Comparison of ENCODE assay signal across 8 cellular contexts in the genomic region with DNA sequence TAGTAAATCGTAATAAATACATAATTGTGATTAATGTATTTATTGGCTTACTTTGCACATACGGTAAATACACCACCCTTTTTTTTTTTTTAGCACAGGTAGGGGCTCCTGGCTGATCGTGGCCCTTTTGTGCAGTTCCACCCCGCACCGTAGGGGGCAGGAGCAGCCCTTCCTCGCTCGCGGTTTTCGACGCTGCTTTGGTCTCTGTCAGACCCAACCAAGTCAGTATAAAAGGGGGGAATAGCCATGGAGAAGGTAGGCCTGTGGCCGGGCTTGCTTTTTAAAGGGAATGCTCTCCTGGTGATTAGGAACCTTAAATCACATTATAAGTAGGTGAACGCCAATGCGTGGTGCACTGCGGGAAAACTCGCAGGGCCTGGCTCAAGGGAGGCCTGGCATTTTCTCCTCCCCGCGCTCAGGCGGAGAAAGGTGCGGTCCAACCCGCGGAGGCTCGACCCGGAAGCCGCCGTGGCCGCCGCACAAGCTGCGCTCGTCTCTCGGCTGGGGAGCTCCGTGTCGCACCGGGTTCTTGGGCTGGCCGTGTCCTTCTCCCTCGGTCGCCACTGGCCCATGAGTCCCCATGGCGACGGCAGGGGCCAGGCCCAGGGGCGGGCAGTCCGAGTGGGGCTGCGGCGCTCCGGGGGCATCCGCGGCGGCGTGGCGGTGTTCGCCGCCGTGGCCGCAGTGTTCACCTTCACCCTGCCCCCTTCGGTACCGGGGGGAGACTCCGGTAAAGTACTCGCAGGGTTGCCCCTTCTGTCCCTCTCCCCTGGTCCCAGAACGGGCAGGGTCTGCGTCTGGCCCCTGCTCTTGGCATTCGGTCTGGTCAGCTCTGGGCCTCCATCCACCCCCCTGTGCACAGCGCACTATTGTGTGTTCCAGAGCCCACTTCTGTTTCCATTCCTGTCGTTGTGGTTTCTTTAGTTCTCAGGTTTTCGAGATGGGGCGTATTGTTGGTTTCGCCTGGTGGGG. TPM values are rescaled to one million over a fixed set of nuclear protein-coding genes. Genes with fewer than 3 reads are reported as not detected.
DNase-seq lines count a peak whose midpoint lies in the region; ATAC-seq and TF ChIP-seq lines count a peak whose summit lies in the region.

A gene (plus strand): TSS at position 454 of the 972 bp plus-strand sequence. CDS start 117 bp downstream, at position 571.

- peak; percentile 95 for ATAC-seq in natural killer cell treated with Interleukin-12 subunit alpha and Interleukin-12 subunit beta and Interleukin-15 and Interleukin-18, amount 100 ng/mL, for 72 hours
- ATAC-seq in stimulated activated naive CD8-positive, alpha-beta T cell treated with anti-CD3 and anti-CD28 coated beads, Interleukin-15, Interleukin-2, amounts not matched to agents 100 U/mL and 50 U/mL, for 24 hours, result peak; percentile 90

- peak; percentile 93 for TF ChIP-seq CTCF in LNCAP (IDR thresholded peaks at IDR 0.05)
- TF ChIP-seq CTCF in fibroblast of pulmonary artery (IDR thresholded peaks at IDR 0.05; ENCODE audit: low read length, missing control alignments), result peak; percentile 91

- H3K9me3 Mint-ChIP-seq in activated T-helper 2 cell treated with anti-CD3 and anti-CD28 coated beads, Interferon-gamma antibody, Interleukin-2, Interleukin-4, amounts not matched to agents 10 μg/mL and 5 μg/mL and 100 μg/mL, durations not matched to agents 14 hours and 24 hours and 36 hours, result no peaks in the 10 kb centered on the region
- no peaks in the 10 kb centered on the region for H3K9me3 Mint-ChIP-seq in natural killer cell treated with Interleukin-12 subunit alpha and Interleukin-12 subunit beta and Interleukin-15 and Interleukin-18, amount 100 ng/mL, for 72 hours

- peaks cover 26% of the 10 kb centered on the region for H3K4me1 Mint-ChIP-seq in activated T-helper 2 cell treated with anti-CD3 and anti-CD28 coated beads, Interferon-gamma antibody, Interleukin-2, Interleukin-4, amounts not matched to agents 10 μg/mL and 5 μg/mL and 100 μg/mL, durations not matched to agents 14 hours and 24 hours and 36 hours (ENCODE audit: low read depth)
- H3K4me1 Mint-ChIP-seq in natural killer cell treated with Interleukin-12 subunit alpha and Interleukin-12 subunit beta and Interleukin-15 and Interleukin-18, amount 100 ng/mL, for 72 hours (ENCODE audit: low read depth in 2 of 2), result peaks cover 27 to 34% of the 10 kb centered on the region in 2 donors

- H3K4me3 Mint-ChIP-seq in activated T-helper 2 cell treated with anti-CD3 and anti-CD28 coated beads, Interferon-gamma antibody, Interleukin-2, Interleukin-4, amounts not matched to agents 10 μg/mL and 5 μg/mL and 100 μg/mL, durations not matched to agents 14 hours and 24 hours and 36 hours (ENCODE audit: low read depth), result peak within 1 kb of the TSS; percentile 91
- H3K4me3 Mint-ChIP-seq in natural killer cell treated with Interleukin-12 subunit alpha and Interleukin-12 subunit beta and Interleukin-15 and Interleukin-18, amount 100 ng/mL, for 72 hours, result peak within 1 kb of the TSS; percentile 98

- H3K4me3 ChIP-seq in fibroblast of pulmonary artery (replicated peaks; ENCODE audit: low read depth, low read length), result peak within 1 kb of the TSS; percentile 81

- H3K27ac Mint-ChIP-seq in activated T-helper 2 cell treated with anti-CD3 and anti-CD28 coated beads, Interferon-gamma antibody, Interleukin-2, Interleukin-4, amounts not matched to agents 10 μg/mL and 5 μg/mL and 100 μg/mL, durations not matched to agents 14 hours and 24 hours and 36 hours, result peak within 1 kb of the TSS; percentile 90
- H3K27ac Mint-ChIP-seq in natural killer cell treated with Interleukin-12 subunit alpha and Interleukin-12 subunit beta and Interleukin-15 and Interleukin-18, amount 100 ng/mL, for 72 hours, result peak within 1 kb of the TSS; percentile 79 to 90

- peaks cover 3% of the 10 kb centered on the region for H3K36me3 Mint-ChIP-seq in activated T-helper 2 cell treated with anti-CD3 and anti-CD28 coated beads, Interferon-gamma antibody, Interleukin-2, Interleukin-4, amounts not matched to agents 10 μg/mL and 5 μg/mL and 100 μg/mL, durations not matched to agents 14 hours and 24 hours and 36 hours (ENCODE audit: low read depth)
- no peaks in the 10 kb centered on the region for H3K36me3 Mint-ChIP-seq in natural killer cell treated with Interleukin-12 subunit alpha and Interleukin-12 subunit beta and Interleukin-15 and Interleukin-18, amount 100 ng/mL, for 72 hours

- DNase-seq in ELR (ENCODE audit: low read depth) (peak; percentile 90), GOT3 (lab: John Stamatoyannopoulos, UW) (peak; percentile 36), RPMI8226 (peak; percentile 87), fibroblast of pulmonary artery (ENCODE audit: low read depth) (peak; percentile 90)
- DNase-seq in activated T-helper 2 cell treated with anti-CD3 and anti-CD28 coated beads, Interferon-gamma antibody, Interleukin-2, Interleukin-4, amounts not matched to agents 10 μg/mL and 5 μg/mL and 100 μg/mL, durations not matched to agents 14 hours and 24 hours and 36 hours (ENCODE audit: low spot score), result peak; percentile 85
- DNase-seq in natural killer cell treated with Interleukin-12 subunit alpha and Interleukin-12 subunit beta and Interleukin-15 and Interleukin-18, amount 100 ng/mL, for 72 hours (ENCODE audit: low spot score), result peak; percentile 90
- DNase-seq in stimulated activated naive CD8-positive, alpha-beta T cell treated with anti-CD3 and anti-CD28 coated beads, Interleukin-15, Interleukin-2, amounts not matched to agents 100 U/mL and 50 U/mL, for 24 hours, result peak; percentile 91

- intact Hi-C loops in activated T-helper 2 cell treated with anti-CD3 and anti-CD28 coated beads, Interferon-gamma antibody, Interleukin-2, Interleukin-4, amounts not matched to agents 10 μg/mL and 5 μg/mL and 100 μg/mL, durations not matched to agents 14 hours and 24 hours and 36 hours (cut with micrococcal nuclease), result loop anchor here (5.0 to 10.0 kb wide), 3 partner anchors 483 to 1845 kb away; a partner anchor contains a TSS

- H3K27me3 Mint-ChIP-seq in activated T-helper 2 cell treated with anti-CD3 and anti-CD28 coated beads, Interferon-gamma antibody, Interleukin-2, Interleukin-4, amounts not matched to agents 10 μg/mL and 5 μg/mL and 100 μg/mL, durations not matched to agents 14 hours and 24 hours and 36 hours (ENCODE audit: low read depth), result no peaks in the 10 kb centered on the region
- no peaks in the 10 kb centered on the region for H3K27me3 Mint-ChIP-seq in natural killer cell treated with Interleukin-12 subunit alpha and Interleukin-12 subunit beta and Interleukin-15 and Interleukin-18, amount 100 ng/mL, for 72 hours

RNA-seq across cellular contexts. Expression of the gene that starts here (rescaled TPM):
- 15.9 and 16.8 TPM in 2 replicates for total RNA-seq in activated T-helper 2 cell treated with anti-CD3 and anti-CD28 coated beads, Interferon-gamma antibody, Interleukin-2, Interleukin-4, amounts not matched to agents 10 μg/mL and 5 μg/mL and 100 μg/mL, durations not matched to agents 14 hours and 24 hours and 36 hours
- 10 to 100 TPM; 19.8 to 26.5 TPM for total RNA-seq in natural killer cell treated with Interleukin-12 subunit alpha and Interleukin-12 subunit beta and Interleukin-15 and Interleukin-18, amount 100 ng/mL, for 72 hours

Comparison
In these comparisons a context has a peak if more than half of its experiments do, and no peak if none do; other contexts are left out.
1. Peak in every context shown above with its lines: DNase-seq, ATAC-seq and H3K4me3 ChIP-seq.
2. DNase-seq: peak in every context shown above with its lines; median percentile 91 in stimulated activated naive CD8-positive, alpha-beta T cell treated with anti-CD3 and anti-CD28 coated beads, Interleukin-15, Interleukin-2, amounts not matched to agents 100 U/mL and 50 U/mL, for 24 hours; 90 in ELR; 90 in fibroblast of pulmonary artery; 90 in natural killer cell treated with Interleukin-12 subunit alpha and Interleukin-12 subunit beta and Interleukin-15 and Interleukin-18, amount 100 ng/mL, for 72 hours; 87 in RPMI8226; 85 in activated T-helper 2 cell treated with anti-CD3 and anti-CD28 coated beads, Interferon-gamma antibody, Interleukin-2, Interleukin-4, amounts not matched to agents 10 μg/mL and 5 μg/mL and 100 μg/mL, durations not matched to agents 14 hours and 24 hours and 36 hours; 36 in GOT3.